Comparison of ENCODE assay signal across 1 cellular context in genomic region chr11:65429069-65429681, GRCh38.
TF ChIP-seq lines count a peak whose summit lies in the region.

No MANE protein-coding gene starts in this region.

TF ChIP-seq in K562, 482 proteins besides CTCF, POLR2A, EP300 and RAD21 (continued from another document and continues in another):
- TF ChIP-seq ZNF407 (IDR thresholded peaks at IDR 0.05; ENCODE audit: low read depth): peak; percentile 38; the same call in 1 of the 2 replicates
- TF ChIP-seq PPARD (CRISPR knock-in tag; IDR thresholded peaks at IDR 0.05): no peak
- no peak for TF ChIP-seq MBD1 (CRISPR knock-in tag; IDR thresholded peaks at IDR 0.05)
- TF ChIP-seq KDM5B (IDR thresholded peaks at IDR 0.05; ENCODE audit: insufficient replicate concordance, low read depth, low read length): peak; percentile 32
- no peak for TF ChIP-seq SRSF3 (IDR thresholded peaks at IDR 0.05; ENCODE audit: insufficient read depth, low read length)
- TF ChIP-seq CBX2 (IDR thresholded peaks at IDR 0.05; ENCODE audit: insufficient read depth, low read length, poor library complexity, severe bottlenecking): no peak
- no peak for TF ChIP-seq KLF6 (CRISPR knock-in tag; IDR thresholded peaks at IDR 0.05; ENCODE audit: borderline replicate concordance)
- no peak for TF ChIP-seq E2F3 (CRISPR knock-in tag; IDR thresholded peaks at IDR 0.05)
- no peak for TF ChIP-seq SAFB (IDR thresholded peaks at IDR 0.05; ENCODE audit: borderline replicate concordance, low read depth, low read length)
- TF ChIP-seq ZNF644 (tag; IDR thresholded peaks at IDR 0.05; ENCODE audit: low read depth): no peak
- TF ChIP-seq FUS (optimal IDR thresholded peaks at IDR 0.05; ENCODE audit: low read depth, low read length): no peak
- TF ChIP-seq PHB (CRISPR knock-in tag; IDR thresholded peaks at IDR 0.05): no peak
- TF ChIP-seq SIN3B (IDR thresholded peaks at IDR 0.05; ENCODE audit: low read depth): no peak
- no peak for TF ChIP-seq HMG20A (CRISPR knock-in tag; conservative IDR thresholded peaks at IDR 0.05)
- TF ChIP-seq ZNF778 (CRISPR knock-in tag; IDR thresholded peaks at IDR 0.05): no peak
- no peak for TF ChIP-seq CCAR2 (IDR thresholded peaks at IDR 0.05; ENCODE audit: low read depth, low read length)
- TF ChIP-seq ZNF140 (CRISPR knock-in tag; IDR thresholded peaks at IDR 0.05): no peak
- TF ChIP-seq RNF219 (CRISPR knock-in tag; IDR thresholded peaks at IDR 0.05): 0 out of 2 replicates have a peak, but pooled peaks have one; percentile 50
- TF ChIP-seq HOXB6 (CRISPR knock-in tag; IDR thresholded peaks at IDR 0.05; ENCODE audit: borderline replicate concordance): no peak
- no peak for TF ChIP-seq RFX5 (IDR thresholded peaks at IDR 0.05; ENCODE audit: low read depth, low read length)
- no peak for TF ChIP-seq LCOR (CRISPR knock-in tag; IDR thresholded peaks at IDR 0.05)
- TF ChIP-seq ZNF253 (CRISPR knock-in tag; conservative IDR thresholded peaks at IDR 0.05): no peak
- TF ChIP-seq ZFX (CRISPR knock-in tag; IDR thresholded peaks at IDR 0.05): no peak
- TF ChIP-seq KLF16 (IDR thresholded peaks at IDR 0.05): no peak
- TF ChIP-seq RBM25 (IDR thresholded peaks at IDR 0.05; ENCODE audit: low read depth, low read length, severe bottlenecking): no peak
- TF ChIP-seq TAF9B (IDR thresholded peaks at IDR 0.05; ENCODE audit: partially characterized antibody): no peak
- TF ChIP-seq ZBTB11 (CRISPR knock-in tag; IDR thresholded peaks at IDR 0.05): no peak
- TF ChIP-seq RERE (CRISPR knock-in tag; IDR thresholded peaks at IDR 0.05; ENCODE audit: borderline replicate concordance): no peak
- no peak for TF ChIP-seq MTA1 (IDR thresholded peaks at IDR 0.05; ENCODE audit: borderline replicate concordance)
- no peak for TF ChIP-seq ATF7 (IDR thresholded peaks at IDR 0.05)
- no peak; a peak in 1 of 4 replicates for TF ChIP-seq ZMIZ1 (IDR thresholded peaks at IDR 0.05; ENCODE audit: low read depth in 2 of 2, low read length in 2 of 2)
- TF ChIP-seq CBX8 (IDR thresholded peaks at IDR 0.05; ENCODE audit: borderline replicate concordance, extremely low read depth, low read depth, low read length, poor library complexity, severe bottlenecking): no peak
